1 cellular context compared by ENCODE assay signal in the genomic region with DNA sequence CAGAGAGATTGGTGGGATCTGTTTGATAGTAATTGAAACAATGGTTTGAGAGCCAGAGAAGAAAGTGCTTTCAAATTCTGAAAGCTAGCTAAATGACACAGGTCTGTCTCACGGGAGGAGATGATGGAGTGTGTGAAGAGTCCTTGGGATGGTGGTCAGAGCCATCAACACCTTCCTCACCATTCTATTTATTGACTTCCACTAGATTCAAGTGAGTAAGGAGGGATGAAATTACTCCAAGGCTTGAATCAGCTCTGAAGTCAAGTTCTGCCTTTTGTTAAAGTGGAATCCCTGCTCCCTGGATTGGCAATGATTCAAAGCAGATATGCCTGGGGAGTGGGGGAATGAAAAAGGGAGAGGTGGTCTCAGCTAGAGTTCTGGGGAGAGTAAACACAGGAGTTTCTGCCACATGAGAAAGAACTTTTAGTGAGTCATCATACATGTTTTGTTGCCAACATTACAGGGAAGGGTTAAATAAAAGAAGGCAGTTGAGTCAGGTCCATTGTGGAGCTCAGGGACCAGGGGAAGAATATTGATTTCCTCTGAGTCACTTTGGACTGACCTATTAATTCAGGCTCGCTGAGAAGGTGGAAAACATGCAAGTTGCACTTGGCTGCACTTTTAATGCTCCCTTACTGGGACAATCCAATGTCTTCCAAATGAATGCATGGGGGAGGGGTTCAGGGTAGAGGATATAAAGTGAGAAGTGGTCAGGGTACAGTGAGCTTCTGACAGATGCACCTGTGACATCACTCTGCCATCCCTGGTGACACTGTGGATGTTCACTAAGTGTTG.
TF ChIP-seq lines count a peak whose summit lies in the region.

No MANE protein-coding gene starts in this region.

TF ChIP-seq in GM23338, 12 proteins besides CTCF, POLR2A, EP300 and RAD21 (continued from another document):
- TF ChIP-seq, protein P1, sequence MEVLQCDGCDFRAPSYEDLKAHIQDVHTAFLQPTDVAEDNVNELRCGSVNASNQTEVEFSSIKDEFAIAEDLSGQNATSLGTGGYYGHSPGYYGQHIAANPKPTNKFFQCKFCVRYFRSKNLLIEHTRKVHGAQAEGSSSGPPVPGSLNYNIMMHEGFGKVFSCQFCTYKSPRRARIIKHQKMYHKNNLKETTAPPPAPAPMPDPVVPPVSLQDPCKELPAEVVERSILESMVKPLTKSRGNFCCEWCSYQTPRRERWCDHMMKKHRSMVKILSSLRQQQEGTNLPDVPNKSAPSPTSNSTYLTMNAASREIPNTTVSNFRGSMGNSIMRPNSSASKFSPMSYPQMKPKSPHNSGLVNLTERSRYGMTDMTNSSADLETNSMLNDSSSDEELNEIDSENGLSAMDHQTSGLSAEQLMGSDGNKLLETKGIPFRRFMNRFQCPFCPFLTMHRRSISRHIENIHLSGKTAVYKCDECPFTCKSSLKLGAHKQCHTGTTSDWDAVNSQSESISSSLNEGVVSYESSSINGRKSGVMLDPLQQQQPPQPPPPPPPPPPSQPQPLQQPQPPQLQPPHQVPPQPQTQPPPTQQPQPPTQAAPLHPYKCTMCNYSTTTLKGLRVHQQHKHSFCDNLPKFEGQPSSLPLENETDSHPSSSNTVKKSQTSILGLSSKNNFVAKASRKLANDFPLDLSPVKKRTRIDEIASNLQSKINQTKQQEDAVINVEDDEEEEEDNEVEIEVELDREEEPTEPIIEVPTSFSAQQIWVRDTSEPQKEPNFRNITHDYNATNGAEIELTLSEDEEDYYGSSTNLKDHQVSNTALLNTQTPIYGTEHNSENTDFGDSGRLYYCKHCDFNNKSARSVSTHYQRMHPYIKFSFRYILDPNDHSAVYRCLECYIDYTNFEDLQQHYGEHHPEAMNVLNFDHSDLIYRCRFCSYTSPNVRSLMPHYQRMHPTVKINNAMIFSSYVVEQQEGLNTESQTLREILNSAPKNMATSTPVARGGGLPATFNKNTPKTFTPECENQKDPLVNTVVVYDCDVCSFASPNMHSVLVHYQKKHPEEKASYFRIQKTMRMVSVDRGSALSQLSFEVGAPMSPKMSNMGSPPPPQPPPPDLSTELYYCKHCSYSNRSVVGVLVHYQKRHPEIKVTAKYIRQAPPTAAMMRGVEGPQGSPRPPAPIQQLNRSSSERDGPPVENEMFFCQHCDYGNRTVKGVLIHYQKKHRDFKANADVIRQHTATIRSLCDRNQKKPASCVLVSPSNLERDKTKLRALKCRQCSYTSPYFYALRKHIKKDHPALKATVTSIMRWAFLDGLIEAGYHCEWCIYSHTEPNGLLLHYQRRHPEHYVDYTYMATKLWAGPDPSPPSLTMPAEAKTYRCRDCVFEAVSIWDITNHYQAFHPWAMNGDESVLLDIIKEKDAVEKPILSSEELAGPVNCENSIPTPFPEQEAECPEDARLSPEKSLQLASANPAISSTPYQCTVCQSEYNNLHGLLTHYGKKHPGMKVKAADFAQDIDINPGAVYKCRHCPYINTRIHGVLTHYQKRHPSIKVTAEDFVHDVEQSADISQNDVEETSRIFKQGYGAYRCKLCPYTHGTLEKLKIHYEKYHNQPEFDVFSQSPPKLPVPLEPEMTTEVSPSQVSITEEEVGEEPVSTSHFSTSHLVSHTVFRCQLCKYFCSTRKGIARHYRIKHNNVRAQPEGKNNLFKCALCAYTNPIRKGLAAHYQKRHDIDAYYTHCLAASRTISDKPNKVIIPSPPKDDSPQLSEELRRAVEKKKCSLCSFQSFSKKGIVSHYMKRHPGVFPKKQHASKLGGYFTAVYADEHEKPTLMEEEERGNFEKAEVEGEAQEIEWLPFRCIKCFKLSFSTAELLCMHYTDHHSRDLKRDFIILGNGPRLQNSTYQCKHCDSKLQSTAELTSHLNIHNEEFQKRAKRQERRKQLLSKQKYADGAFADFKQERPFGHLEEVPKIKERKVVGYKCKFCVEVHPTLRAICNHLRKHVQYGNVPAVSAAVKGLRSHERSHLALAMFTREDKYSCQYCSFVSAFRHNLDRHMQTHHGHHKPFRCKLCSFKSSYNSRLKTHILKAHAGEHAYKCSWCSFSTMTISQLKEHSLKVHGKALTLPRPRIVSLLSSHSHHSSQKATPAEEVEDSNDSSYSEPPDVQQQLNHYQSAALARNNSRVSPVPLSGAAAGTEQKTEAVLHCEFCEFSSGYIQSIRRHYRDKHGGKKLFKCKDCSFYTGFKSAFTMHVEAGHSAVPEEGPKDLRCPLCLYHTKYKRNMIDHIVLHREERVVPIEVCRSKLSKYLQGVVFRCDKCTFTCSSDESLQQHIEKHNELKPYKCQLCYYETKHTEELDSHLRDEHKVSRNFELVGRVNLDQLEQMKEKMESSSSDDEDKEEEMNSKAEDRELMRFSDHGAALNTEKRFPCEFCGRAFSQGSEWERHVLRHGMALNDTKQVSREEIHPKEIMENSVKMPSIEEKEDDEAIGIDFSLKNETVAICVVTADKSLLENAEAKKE (CRISPR knock-in tag; IDR thresholded peaks at IDR 0.05): no peak
- TF ChIP-seq EZH2phosphoT487 (IDR thresholded peaks at IDR 0.05; ENCODE audit: unreplicated experiment) (no peak), ZNF331 (CRISPR knock-in tag; IDR thresholded peaks at IDR 0.05; ENCODE audit: low read depth) (no peak), POLR2AphosphoS5 (IDR thresholded peaks at IDR 0.05; ENCODE audit: low read depth) (no peak)
